In genomic region chr1:44270666-44271628, GRCh38 we compare ENCODE assay signal across 21 cellular contexts. TPM values are rescaled to one million over a fixed set of nuclear protein-coding genes. Genes with fewer than 3 reads are reported as not detected.
DNase-seq lines count a peak whose midpoint lies in the region; FAIRE-seq and TF ChIP-seq lines count a peak whose summit lies in the region.
"Had no signal": no experiment of that assay in that cellular context is flagged by ENCODE, and none has a peak within 500 bp of the region (broad histone marks: within the 10 kb centered on the region; RNA-seq: fewer than 3 reads in every experiment).

No MANE protein-coding gene starts in this region.

- no peaks in the 10 kb centered on the region for H3K4me1 ChIP-seq in breast epithelium
- H3K4me1 ChIP-seq in Peyer's patch: peaks cover 0 to 55% (median 9%) of the 10 kb centered on the region in 4 donors
- peaks cover 0 to 78% (median 60%) of the 10 kb centered on the region in 4 donors for H3K4me1 ChIP-seq in transverse colon

- H3K36me3 Mint-ChIP-seq in MCF 10A (ENCODE audit: insufficient read depth, unreplicated experiment): peaks cover 16% of the 10 kb centered on the region

- in situ Hi-C loops in transverse colon (cut with MboI; ENCODE audit: low pct_ligation_motif_present in 1 of 4, low pct_unique_long_range_greater_than_20kb in 1 of 4, low sequenced_read_pairs in 3 of 4): no loop called here

- no peak for TF ChIP-seq CTCF in MCF 10A (IDR thresholded peaks at IDR 0.05; ENCODE audit: unreplicated experiment)
- TF ChIP-seq CTCF in breast epithelium (IDR thresholded peaks at IDR 0.05): no peak
- TF ChIP-seq CTCF in Peyer's patch (IDR thresholded peaks at IDR 0.05): no peak
- TF ChIP-seq CTCF in transverse colon (IDR thresholded peaks at IDR 0.05): no peak
- TF ChIP-seq CTCF in D721Med (IDR thresholded peaks at IDR 0.05; ENCODE audit: insufficient read depth, missing control alignments): no peak

- no peak for DNase-seq in MCF 10A (ENCODE audit: unreplicated experiment)
- no peak for DNase-seq in breast epithelium (ENCODE audit: low spot score in 2 of 2)
- DNase-seq in Peyer's patch: peak in 2 of 3 donors; percentile 58 to 61
- DNase-seq in fibroblast of the conjunctiva (ENCODE audit: low read depth): peak; percentile 13
- peak; percentile 76 for DNase-seq in transverse colon
- no peak for DNase-seq in iPS-NIHi7 (ENCODE audit: extremely low spot score)
- no peak for DNase-seq in D721Med (ENCODE audit: insufficient read length, low spot score)
- no peak for DNase-seq in stimulated activated CD4-positive, alpha-beta T cell treated with anti-CD3 and anti-CD28 coated beads, Interleukin-12 subunit alpha, Interleukin-12 subunit beta, amount 100 ng/mL, for 4 hours
- DNase-seq: activated CD4-positive, alpha-beta memory T cell treated with anti-CD3 and anti-CD28 coated beads, Interleukin-2, amount 10 ng/mL, durations not matched to agents 7 days and 5 days; activated T-cell treated with anti-CD3 and anti-CD28 coated beads, Interleukin-2, amount 50 U/mL, for 4 hours; brain microvascular endothelial cell; glutamatergic neuron; left ventricle myocardium inferior; SHP77 treated with DMSO at 0.1 percent for 48 hours had no signal

- H3K27me3 ChIP-seq in breast epithelium (no peaks in the 10 kb centered on the region), Peyer's patch (no peaks in the 10 kb centered on the region), transverse colon (no peaks in the 10 kb centered on the region)
- H3K27me3 ChIP-seq: brain microvascular endothelial cell, neutrophil, right atrium auricular region had no signal

- H3K9me3 ChIP-seq in breast epithelium (no peaks in the 10 kb centered on the region), Peyer's patch (no peaks in the 10 kb centered on the region), transverse colon (no peaks in the 10 kb centered on the region)
- H3K9me3 ChIP-seq: left ventricle myocardium inferior, neutrophil, right atrium auricular region had no signal

- H3K27ac Mint-ChIP-seq in MCF 10A (ENCODE audit: low read depth, unreplicated experiment): peak overlapping the region; percentile 17
- H3K27ac Mint-ChIP-seq: activated CD4-positive, alpha-beta memory T cell treated with anti-CD3 and anti-CD28 coated beads, Interleukin-2, amount 10 ng/mL, durations not matched to agents 7 days and 5 days; activated naive CD8-positive, alpha-beta T cell; T-helper 1 cell treated with Interleukin-12 subunit alpha and Interleukin-12 subunit beta and Interleukin-4 antibody, amounts not matched to agents 30 μg/mL and 1 μg/mL, for 36 hours had no signal

- H3K27ac ChIP-seq in breast epithelium: no peak overlapping the region
- H3K27ac ChIP-seq in Peyer's patch: peak overlapping the region in 2 of 4 donors; percentile 44 to 65
- H3K27ac ChIP-seq in transverse colon: peak overlapping the region; percentile 49 to 83 (median 66)
- H3K27ac ChIP-seq: brain microvascular endothelial cell, HL-60, left ventricle myocardium inferior, neutrophil, right atrium auricular region, VCaP had no signal

- no peak overlapping the region for H3K4me3 Mint-ChIP-seq in MCF 10A (ENCODE audit: unreplicated experiment)
- H3K4me3 Mint-ChIP-seq: activated CD4-positive, alpha-beta memory T cell treated with anti-CD3 and anti-CD28 coated beads, Interleukin-2, amount 10 ng/mL, durations not matched to agents 7 days and 5 days; activated naive CD8-positive, alpha-beta T cell; activated T-cell treated with anti-CD3 and anti-CD28 coated beads, Interleukin-2, amount 50 U/mL, for 4 hours; IgD-negative memory B cell; T-helper 1 cell treated with Interleukin-12 subunit alpha and Interleukin-12 subunit beta and Interleukin-4 antibody, amounts not matched to agents 30 μg/mL and 1 μg/mL, for 36 hours had no signal

- no peak overlapping the region for H3K4me3 ChIP-seq in breast epithelium
- H3K4me3 ChIP-seq in Peyer's patch: no peak overlapping the region
- no peak overlapping the region for H3K4me3 ChIP-seq in transverse colon
- H3K4me3 ChIP-seq: left ventricle myocardium inferior, right atrium auricular region had no signal

- peaks cover 7% of the 10 kb centered on the region for H3K4me1 Mint-ChIP-seq in MCF 10A (ENCODE audit: insufficient read depth, unreplicated experiment)
- H3K4me1 Mint-ChIP-seq: activated CD4-positive, alpha-beta memory T cell treated with anti-CD3 and anti-CD28 coated beads, Interleukin-2, amount 10 ng/mL, durations not matched to agents 7 days and 5 days had no signal

- BruUV-seq in MCF 10A (replicated peaks; lab: Mats Ljungman, UMichigan): no TSS peak

- CTCF ChIA-PET in MCF 10A (lab: Yijun Ruan, JAX): interaction anchor here (0.7 to 1.3 kb wide), 3 partner anchors 20 to 381 kb away, joined by 3 read pairs; no protein-coding TSS in a partner anchor

- 53 to 70% methylated on average over 2 to 6 of the region's 6 CpGs for WGBS in transverse colon (ENCODE audit: low coverage in 1 of 2), 2 donors

- H3K27me3 Mint-ChIP-seq in MCF 10A (ENCODE audit: insufficient read depth, unreplicated experiment): no peaks in the 10 kb centered on the region
- H3K27me3 Mint-ChIP-seq: activated CD4-positive, alpha-beta memory T cell treated with anti-CD3 and anti-CD28 coated beads, Interleukin-2, amount 10 ng/mL, durations not matched to agents 7 days and 5 days; activated naive CD8-positive, alpha-beta T cell; IgD-negative memory B cell had no signal

- FAIRE-seq in D721Med (lab: Jason Lieb, UNC): no peak

- TF ChIP-seq POLR2A in breast epithelium (IDR thresholded peaks at IDR 0.05): no peak
- TF ChIP-seq POLR2A in Peyer's patch (IDR thresholded peaks at IDR 0.05): no peak
- no peak for TF ChIP-seq POLR2A in transverse colon (IDR thresholded peaks at IDR 0.05)

- TF ChIP-seq EP300 in transverse colon (IDR thresholded peaks at IDR 0.05; ENCODE audit: low read depth): no peak

- POLR2A ChIA-PET in MCF 10A (lab: Yijun Ruan, JAX): no interaction called here

- H3K36me3 ChIP-seq in breast epithelium (no peaks in the 10 kb centered on the region), Peyer's patch (no peaks in the 10 kb centered on the region), transverse colon (no peaks in the 10 kb centered on the region)
- H3K36me3 ChIP-seq: brain microvascular endothelial cell, left ventricle myocardium inferior, neutrophil, right atrium auricular region had no signal

- H3K9me3 Mint-ChIP-seq in MCF 10A (ENCODE audit: unreplicated experiment): no peaks in the 10 kb centered on the region
- H3K9me3 Mint-ChIP-seq: activated CD4-positive, alpha-beta memory T cell treated with anti-CD3 and anti-CD28 coated beads, Interleukin-2, amount 10 ng/mL, durations not matched to agents 7 days and 5 days; activated T-cell treated with anti-CD3 and anti-CD28 coated beads, Interleukin-2, amount 50 U/mL, for 4 hours; IgD-negative memory B cell; T-helper 1 cell treated with Interleukin-12 subunit alpha and Interleukin-12 subunit beta and Interleukin-4 antibody, amounts not matched to agents 30 μg/mL and 1 μg/mL, for 36 hours had no signal

- intact Hi-C loops in MCF 10A (cut with micrococcal nuclease): no loop called here
- intact Hi-C loops in breast epithelium (cut with DNase I; ENCODE audit: low total_unique reads): no loop called here
- intact Hi-C loops in transverse colon (cut with DNase I; ENCODE audit: low total_unique reads): no loop called here

RNA-seq across cellular contexts. Expression of gene DMAP1, which starts 57.7 kb away (rescaled TPM):
- 36.6 and 38.5 TPM in 2 replicates for total RNA-seq in MCF 10A (2022)
- 10 to 100 TPM; 40.3 to 66.2 (median 51.4) TPM for total RNA-seq in breast epithelium
- total RNA-seq in Peyer's patch: 100 to 1,000 TPM in 3 of 4 donors, 10 to 100 TPM in 1; 79.2 to 149 (median 113) TPM
- total RNA-seq in transverse colon: 100 to 1,000 TPM in 2 of 4 donors, 10 to 100 TPM in 2; 57.8 to 130 (median 93.6) TPM

Comparison
In these comparisons a context has a peak if more than half of its experiments do, and no peak if none do; other contexts are left out.
1. DNase-seq: peak in Peyer's patch (2 of 3), fibroblast of the conjunctiva (single experiment) and transverse colon (single experiment); none in MCF 10A (single experiment), breast epithelium (0 of 2), iPS-NIHi7 (single experiment), D721Med (single experiment) and stimulated activated CD4-positive, alpha-beta T cell treated with anti-CD3 and anti-CD28 coated beads, Interleukin-12 subunit alpha, Interleukin-12 subunit beta, amount 100 ng/mL, for 4 hours (single experiment).
2. H3K27ac ChIP-seq: peak in transverse colon (4 of 4); none in breast epithelium (0 of 2).